In the genomic region with DNA sequence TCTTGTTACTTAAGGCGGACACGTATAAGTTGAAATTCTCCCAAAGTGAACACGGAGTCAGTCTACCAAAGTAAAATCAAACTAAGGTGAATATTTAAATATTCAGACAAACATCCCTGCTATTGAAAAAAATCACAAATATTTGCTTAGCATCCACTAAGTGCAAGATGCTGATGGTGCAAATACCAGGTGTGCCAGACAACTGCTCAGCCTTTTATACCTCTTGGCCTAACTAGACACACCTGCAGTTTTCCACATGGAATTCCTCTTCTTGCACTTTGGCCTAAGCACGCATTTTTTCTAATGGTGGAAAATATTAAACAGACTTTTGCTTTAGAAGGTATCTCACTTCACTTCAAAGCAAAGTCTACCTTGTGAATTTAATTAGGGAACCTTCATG, we compare ENCODE assay signal across 25 cellular contexts.
DNase-seq lines count a peak whose midpoint lies in the region; ATAC-seq and TF ChIP-seq lines count a peak whose summit lies in the region.
"Had no signal": no experiment of that assay in that cellular context is flagged by ENCODE, and none has a peak within 500 bp of the region (broad histone marks: within the 10 kb centered on the region; RNA-seq: fewer than 3 reads in every experiment).

No MANE protein-coding gene starts in this region.

- DNase-seq in activated naive CD4-positive, alpha-beta T cell treated with anti-CD3 and anti-CD28 coated beads, Interleukin-2, amount 10 ng/mL, durations not matched to agents 7 days and 5 days, result no peak
- no peak for DNase-seq in activated naive CD4-positive, alpha-beta T cell treated with Interleukin-2 at 50 U/mL for 16 hours
- DNase-seq in activated naive CD8-positive, alpha-beta T cell treated with anti-CD3 and anti-CD28 coated beads, Interleukin-2, amount 10 ng/mL, durations not matched to agents 7 days and 5 days, result no peak
- DNase-seq in stimulated activated effector memory CD8-positive, alpha-beta T cell treated with anti-CD3 and anti-CD28 coated beads, Interleukin-12 subunit alpha, Interleukin-12 subunit beta, amount 100 ng/mL, for 72 hours (ENCODE audit: low spot score in 2 of 2), result no peak
- DNase-seq in NCI-H1105 (lab: John Stamatoyannopoulos, UW) (no peak), mesenteric fat pad (ENCODE audit: low spot score) (no peak), OCI-M2 (lab: John Stamatoyannopoulos, UW; ENCODE audit: unreplicated experiment) (no peak)
- DNase-seq: activated gamma-delta T cell; aorta; Caco-2; caudate nucleus; dorsolateral prefrontal cortex; EL; erythroblast; foreskin keratinocyte; hippocampal formation; islet precursor cell; lower lobe of right lung; NCI-H1105 treated with DMSO at 0.1 percent for 48 hours; NCI-H510A; OCI-M1; Right ventricle myocardium superior; stimulated activated CD4-positive, alpha-beta T cell treated with anti-CD3 and anti-CD28 coated beads, Interleukin-4, amount 100 ng/mL, for 24 hours had no signal

- TF ChIP-seq CTCF in Loucy (conservative IDR thresholded peaks at IDR 0.05; ENCODE audit: low read length), result no peak

- H3K27me3 ChIP-seq in Loucy (ENCODE audit: insufficient read depth, low read length, poor library complexity, severe bottlenecking), result no peaks in the 10 kb centered on the region
- H3K27me3 ChIP-seq: dorsolateral prefrontal cortex, foreskin keratinocyte had no signal

- H3K9me3 Mint-ChIP-seq in activated naive CD4-positive, alpha-beta T cell treated with anti-CD3 and anti-CD28 coated beads, Interleukin-2, amount 10 ng/mL, durations not matched to agents 7 days and 5 days, result no peaks in the 10 kb centered on the region
- H3K9me3 Mint-ChIP-seq in activated naive CD8-positive, alpha-beta T cell treated with anti-CD3 and anti-CD28 coated beads, Interleukin-2, amount 10 ng/mL, durations not matched to agents 7 days and 5 days, result no peaks in the 10 kb centered on the region
- no peaks in the 10 kb centered on the region for H3K9me3 Mint-ChIP-seq in stimulated activated effector memory CD8-positive, alpha-beta T cell treated with anti-CD3 and anti-CD28 coated beads, Interleukin-12 subunit alpha, Interleukin-12 subunit beta, amount 100 ng/mL, for 72 hours
- H3K9me3 Mint-ChIP-seq: type B pancreatic cell had no signal

- H3K4me1 Mint-ChIP-seq in activated naive CD4-positive, alpha-beta T cell treated with anti-CD3 and anti-CD28 coated beads, Interleukin-2, amount 10 ng/mL, durations not matched to agents 7 days and 5 days, result peaks cover 55% of the 10 kb centered on the region
- peaks cover 38% of the 10 kb centered on the region for H3K4me1 Mint-ChIP-seq in activated naive CD8-positive, alpha-beta T cell treated with anti-CD3 and anti-CD28 coated beads, Interleukin-2, amount 10 ng/mL, durations not matched to agents 7 days and 5 days
- peaks cover 61% of the 10 kb centered on the region for H3K4me1 Mint-ChIP-seq in stimulated activated effector memory CD8-positive, alpha-beta T cell treated with anti-CD3 and anti-CD28 coated beads, Interleukin-12 subunit alpha, Interleukin-12 subunit beta, amount 100 ng/mL, for 72 hours

- no peaks in the 10 kb centered on the region for H3K27me3 Mint-ChIP-seq in activated naive CD4-positive, alpha-beta T cell treated with anti-CD3 and anti-CD28 coated beads, Interleukin-2, amount 10 ng/mL, durations not matched to agents 7 days and 5 days
- H3K27me3 Mint-ChIP-seq in activated naive CD8-positive, alpha-beta T cell treated with anti-CD3 and anti-CD28 coated beads, Interleukin-2, amount 10 ng/mL, durations not matched to agents 7 days and 5 days, result no peaks in the 10 kb centered on the region
- H3K27me3 Mint-ChIP-seq: type B pancreatic cell had no signal

- H3K9ac ChIP-seq in Loucy (ENCODE audit: low read depth, low read length, poor library complexity, severe bottlenecking), result no peak overlapping the region

- CTCF ChIA-PET in activated naive CD4-positive, alpha-beta T cell treated with anti-CD3 and anti-CD28 coated beads, Interleukin-2, amount 10 ng/mL, durations not matched to agents 7 days and 5 days (lab: Charles Lee), result interaction anchor here (0.7 to 0.9 kb wide), 2 partner anchors 12 to 42 kb away, joined by 3 read pairs; no protein-coding TSS in a partner anchor

- no peak overlapping the region for H3K4me3 Mint-ChIP-seq in activated naive CD4-positive, alpha-beta T cell treated with anti-CD3 and anti-CD28 coated beads, Interleukin-2, amount 10 ng/mL, durations not matched to agents 7 days and 5 days
- peak overlapping the region; percentile 61 for H3K4me3 Mint-ChIP-seq in activated naive CD8-positive, alpha-beta T cell treated with anti-CD3 and anti-CD28 coated beads, Interleukin-2, amount 10 ng/mL, durations not matched to agents 7 days and 5 days
- peak overlapping the region; percentile 46 for H3K4me3 Mint-ChIP-seq in stimulated activated effector memory CD8-positive, alpha-beta T cell treated with anti-CD3 and anti-CD28 coated beads, Interleukin-12 subunit alpha, Interleukin-12 subunit beta, amount 100 ng/mL, for 72 hours
- H3K4me3 Mint-ChIP-seq: type B pancreatic cell had no signal

- peak overlapping the region; percentile 45 for H3K4me2 ChIP-seq in Loucy (ENCODE audit: low read depth, low read length, poor library complexity, severe bottlenecking)

- no peak overlapping the region for H3K4me3 ChIP-seq in Loucy (ENCODE audit: low read length, poor library complexity, severe bottlenecking)
- H3K4me3 ChIP-seq: dorsolateral prefrontal cortex, lower lobe of right lung had no signal

- peak overlapping the region; percentile 82 for H3K27ac Mint-ChIP-seq in activated naive CD4-positive, alpha-beta T cell treated with anti-CD3 and anti-CD28 coated beads, Interleukin-2, amount 10 ng/mL, durations not matched to agents 7 days and 5 days
- no peak overlapping the region for H3K27ac Mint-ChIP-seq in activated naive CD8-positive, alpha-beta T cell treated with anti-CD3 and anti-CD28 coated beads, Interleukin-2, amount 10 ng/mL, durations not matched to agents 7 days and 5 days
- H3K27ac Mint-ChIP-seq in stimulated activated effector memory CD8-positive, alpha-beta T cell treated with anti-CD3 and anti-CD28 coated beads, Interleukin-12 subunit alpha, Interleukin-12 subunit beta, amount 100 ng/mL, for 72 hours, result peak overlapping the region; percentile 87
- H3K27ac Mint-ChIP-seq: type B pancreatic cell had no signal

- no peaks in the 10 kb centered on the region for H3K9me2 ChIP-seq in Loucy (replicated peaks; ENCODE audit: low read depth, low read length)

- peaks cover 30% of the 10 kb centered on the region for H3K36me3 Mint-ChIP-seq in activated naive CD4-positive, alpha-beta T cell treated with anti-CD3 and anti-CD28 coated beads, Interleukin-2, amount 10 ng/mL, durations not matched to agents 7 days and 5 days
- H3K36me3 Mint-ChIP-seq in activated naive CD8-positive, alpha-beta T cell treated with anti-CD3 and anti-CD28 coated beads, Interleukin-2, amount 10 ng/mL, durations not matched to agents 7 days and 5 days, result peaks cover 6% of the 10 kb centered on the region
- H3K36me3 Mint-ChIP-seq in stimulated activated effector memory CD8-positive, alpha-beta T cell treated with anti-CD3 and anti-CD28 coated beads, Interleukin-12 subunit alpha, Interleukin-12 subunit beta, amount 100 ng/mL, for 72 hours, result peaks cover 99% of the 10 kb centered on the region
- H3K36me3 Mint-ChIP-seq: type B pancreatic cell had no signal

- H3F3A ChIP-seq in Loucy (ENCODE audit: low read depth), result 0 out of 2 replicates have a peak, but pooled peaks cover 2% of the 10 kb centered on the region

- peaks cover 3% of the 10 kb centered on the region; the same call in 1 of the 2 replicates for H3K36me3 ChIP-seq in Loucy (ENCODE audit: insufficient read depth, low read length)
- H3K36me3 ChIP-seq: lower lobe of right lung had no signal

- H3K9me3 ChIP-seq in Loucy (ENCODE audit: insufficient read depth, low read depth, low read length), result no peaks in the 10 kb centered on the region
- H3K9me3 ChIP-seq: Caco-2, lower lobe of right lung had no signal

- POLR2A ChIA-PET in activated naive CD8-positive, alpha-beta T cell treated with anti-CD3 and anti-CD28 coated beads, Interleukin-2, amount 10 ng/mL, durations not matched to agents 7 days and 5 days (lab: Charles Lee), result interaction anchor here (1.1 to 1.6 kb wide), 4 partner anchors 16 to 28 kb away, joined by 3 to 11 read pairs (median 8); no protein-coding TSS in a partner anchor

- ATAC-seq in activated naive CD8-positive, alpha-beta T cell treated with anti-CD3 and anti-CD28 coated beads, Interleukin-2, amount 10 ng/mL, durations not matched to agents 7 days and 5 days (ENCODE audit: low read depth), result no peak
- ATAC-seq in stimulated activated effector memory CD8-positive, alpha-beta T cell treated with anti-CD3 and anti-CD28 coated beads, Interleukin-12 subunit alpha, Interleukin-12 subunit beta, amount 100 ng/mL, for 72 hours, result no peak
- ATAC-seq: foreskin keratinocyte, lower lobe of right lung had no signal

- peaks cover 55% of the 10 kb centered on the region for H4K20me1 ChIP-seq in Loucy (ENCODE audit: insufficient read depth, low read length, poor library complexity, severe bottlenecking)

- H3K79me2 ChIP-seq in Loucy (ENCODE audit: insufficient read depth, low read length), result peaks cover 86% of the 10 kb centered on the region

- peaks cover 23% of the 10 kb centered on the region for H3K4me1 ChIP-seq in Loucy (ENCODE audit: insufficient read depth, low read length, poor library complexity, severe bottlenecking)
- H3K4me1 ChIP-seq: foreskin keratinocyte had no signal

- H2AFZ ChIP-seq in Loucy (ENCODE audit: low read length), result no peak overlapping the region
